15 cellular contexts compared by ENCODE assay signal in the genomic region with DNA sequence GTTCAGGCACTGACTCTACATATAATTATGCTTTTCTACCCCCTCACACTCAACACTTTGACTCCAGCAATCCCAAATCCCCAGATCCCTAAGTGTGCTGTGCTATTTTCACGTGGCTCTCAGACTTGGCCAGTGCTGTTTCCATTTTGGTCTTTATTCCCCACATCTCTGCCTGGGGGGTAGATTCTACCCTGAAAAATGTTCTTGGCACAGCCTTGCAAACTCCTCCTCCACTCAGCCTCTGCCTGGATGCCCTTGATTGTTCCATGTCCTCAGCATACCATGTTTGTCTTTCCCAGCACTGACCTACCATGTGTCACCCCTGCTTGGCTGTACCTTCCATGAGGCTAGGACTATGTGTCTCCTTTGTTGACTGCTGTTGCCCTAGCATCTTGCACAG. TPM values are rescaled to one million over a fixed set of nuclear protein-coding genes. Genes with fewer than 3 reads are reported as not detected.
DNase-seq lines count a peak whose midpoint lies in the region; ATAC-seq and TF ChIP-seq lines count a peak whose summit lies in the region.
"Had no signal": no experiment of that assay in that cellular context is flagged by ENCODE, and none has a peak within 500 bp of the region (broad histone marks: within the 10 kb centered on the region; RNA-seq: fewer than 3 reads in every experiment).

No MANE protein-coding gene starts in this region.

- H3K27ac ChIP-seq in lung (ENCODE audit: low read depth in 1 of 2, low read length in 1 of 2) (peak overlapping the region in 1 of 2 donors; percentile 53), testis (no peak overlapping the region)
- H3K27ac ChIP-seq: SK-N-MC had no signal

- H3K9me3 Mint-ChIP-seq in activated T-helper 1 cell treated with anti-CD3 and anti-CD28 coated beads, Interleukin-12 subunit alpha, Interleukin-12 subunit beta, Interleukin-2, Interleukin-4 antibody, amounts not matched to agents 30 ng/mL and 10 ng/mL and 1 ng/mL, durations not matched to agents 14 hours and 24 hours and 36 hours, result no peaks in the 10 kb centered on the region

- no peak overlapping the region for H3K27ac Mint-ChIP-seq in activated T-helper 1 cell treated with anti-CD3 and anti-CD28 coated beads, Interleukin-12 subunit alpha, Interleukin-12 subunit beta, Interleukin-2, Interleukin-4 antibody, amounts not matched to agents 30 ng/mL and 10 ng/mL and 1 ng/mL, durations not matched to agents 14 hours and 24 hours and 36 hours
- H3K27ac Mint-ChIP-seq: activated CD8-positive, alpha-beta T cell treated with anti-CD3 and anti-CD28 coated beads, Interleukin-2, amount 10 ng/mL, durations not matched to agents 7 days and 5 days had no signal

- peaks cover 13% of the 10 kb centered on the region for H3K4me1 ChIP-seq in adipocyte (ENCODE audit: control insufficient read depth, insufficient read depth, low read length)
- peaks cover 0 to 1% of the 10 kb centered on the region in 2 donors for H3K4me1 ChIP-seq in lung (ENCODE audit: control insufficient read depth in 2 of 2, insufficient read depth in 2 of 2, low read length in 2 of 2)
- H3K4me1 ChIP-seq in testis, result peaks cover 19% of the 10 kb centered on the region

- DNase-seq in adipocyte (ENCODE audit: low read depth) (peak; percentile 80), fibroblast of mammary gland (ENCODE audit: low read depth) (peak; percentile 65), lung (ENCODE audit: low spot score) (no peak), testis (peak; percentile 80), NCI-H510A treated with DMSO at 0.1 percent for 48 hours (lab: John Stamatoyannopoulos, UW) (no peak), AG08395 (ENCODE audit: low spot score) (no peak), NCI-H82 treated with DMSO at 0.1 percent for 48 hours (lab: John Stamatoyannopoulos, UW; ENCODE audit: unreplicated experiment) (no peak)
- no peak for DNase-seq in activated T-helper 1 cell treated with anti-CD3 and anti-CD28 coated beads, Interleukin-12 subunit alpha, Interleukin-12 subunit beta, Interleukin-2, Interleukin-4 antibody, amounts not matched to agents 30 ng/mL and 10 ng/mL and 1 ng/mL, durations not matched to agents 14 hours and 24 hours and 36 hours (ENCODE audit: low spot score)
- DNase-seq: activated CD8-positive, alpha-beta T cell treated with anti-CD3 and anti-CD28 coated beads, Interleukin-2, amount 10 ng/mL, durations not matched to agents 7 days and 5 days; activated effector memory CD4-positive, alpha-beta T cell treated with Interleukin-2 at 50 U/mL for 16 hours; effector CD8-positive, alpha-beta T cell; NCI-H446; stimulated activated CD4-positive, alpha-beta T cell treated with anti-CD3 and anti-CD28 coated beads, Interleukin-2, amount 100 ng/mL, for 24 hours had no signal

- H3K9me3 ChIP-seq in adipocyte (ENCODE audit: control insufficient read depth, low read length) (no peaks in the 10 kb centered on the region), lung (ENCODE audit: control insufficient read depth in 2 of 2, insufficient read depth in 1 of 2, low read length in 1 of 2) (no peaks in the 10 kb centered on the region), testis (no peaks in the 10 kb centered on the region)

- no peaks in the 10 kb centered on the region for H3K4me1 Mint-ChIP-seq in activated T-helper 1 cell treated with anti-CD3 and anti-CD28 coated beads, Interleukin-12 subunit alpha, Interleukin-12 subunit beta, Interleukin-2, Interleukin-4 antibody, amounts not matched to agents 30 ng/mL and 10 ng/mL and 1 ng/mL, durations not matched to agents 14 hours and 24 hours and 36 hours (ENCODE audit: low read depth)

- no peak overlapping the region for H3K4me3 Mint-ChIP-seq in activated T-helper 1 cell treated with anti-CD3 and anti-CD28 coated beads, Interleukin-12 subunit alpha, Interleukin-12 subunit beta, Interleukin-2, Interleukin-4 antibody, amounts not matched to agents 30 ng/mL and 10 ng/mL and 1 ng/mL, durations not matched to agents 14 hours and 24 hours and 36 hours
- H3K4me3 Mint-ChIP-seq: activated CD8-positive, alpha-beta T cell treated with anti-CD3 and anti-CD28 coated beads, Interleukin-2, amount 10 ng/mL, durations not matched to agents 7 days and 5 days; brain had no signal

- no peak overlapping the region for H3K4me3 ChIP-seq in adipocyte (ENCODE audit: low read length)
- no peak overlapping the region for H3K4me3 ChIP-seq in fibroblast of mammary gland (ENCODE audit: control insufficient read depth, low read depth, low read length)
- no peak overlapping the region for H3K4me3 ChIP-seq in lung
- H3K4me3 ChIP-seq in testis, result no peak overlapping the region
- H3K4me3 ChIP-seq: SK-N-MC had no signal

- H3K27me3 Mint-ChIP-seq in activated T-helper 1 cell treated with anti-CD3 and anti-CD28 coated beads, Interleukin-12 subunit alpha, Interleukin-12 subunit beta, Interleukin-2, Interleukin-4 antibody, amounts not matched to agents 30 ng/mL and 10 ng/mL and 1 ng/mL, durations not matched to agents 14 hours and 24 hours and 36 hours (ENCODE audit: insufficient read depth), result peaks cover 2% of the 10 kb centered on the region

- 0 to 26% methylated on average over 1 of the region's 1 CpG for WGBS in lung, 2 donors
- 0 to 14% methylated on average over 1 of the region's 1 CpG for WGBS in testis, 2 donors

- intact Hi-C loops in testis (cut with DNase I; ENCODE audit: low total_unique reads), result loop anchor here (10.0 kb wide), 1 partner anchor 56 kb away; no protein-coding TSS in a partner anchor
- intact Hi-C loops in activated T-helper 1 cell treated with anti-CD3 and anti-CD28 coated beads, Interleukin-12 subunit alpha, Interleukin-12 subunit beta, Interleukin-2, Interleukin-4 antibody, amounts not matched to agents 30 ng/mL and 10 ng/mL and 1 ng/mL, durations not matched to agents 14 hours and 24 hours and 36 hours (cut with micrococcal nuclease), result no loop called here

- peak; percentile 47 for ATAC-seq in lung (ENCODE audit: insufficient read depth, low FRiP score)
- ATAC-seq: activated CD8-positive, alpha-beta T cell treated with anti-CD3 and anti-CD28 coated beads, Interleukin-2, amount 10 ng/mL, durations not matched to agents 7 days and 5 days had no signal

- no peaks in the 10 kb centered on the region for H3K27me3 ChIP-seq in adipocyte (replicated peaks; ENCODE audit: control insufficient read depth, insufficient read depth, low read length)
- H3K27me3 ChIP-seq in lung (ENCODE audit: control insufficient read depth, insufficient read depth), result no peaks in the 10 kb centered on the region
- no peaks in the 10 kb centered on the region for H3K27me3 ChIP-seq in testis

- H3K9ac ChIP-seq in adipocyte (ENCODE audit: low read length), result no peak overlapping the region

- TF ChIP-seq CTCF in fibroblast of mammary gland (conservative IDR thresholded peaks at IDR 0.05; ENCODE audit: control insufficient read depth, insufficient read depth, low read depth, low read length) (no peak), lung (IDR thresholded peaks at IDR 0.05; ENCODE audit: control extremely low read depth, extremely low read depth) (no peak), testis (IDR thresholded peaks at IDR 0.05) (no peak)

- H3K36me3 Mint-ChIP-seq in activated T-helper 1 cell treated with anti-CD3 and anti-CD28 coated beads, Interleukin-12 subunit alpha, Interleukin-12 subunit beta, Interleukin-2, Interleukin-4 antibody, amounts not matched to agents 30 ng/mL and 10 ng/mL and 1 ng/mL, durations not matched to agents 14 hours and 24 hours and 36 hours (ENCODE audit: low read depth), result peaks cover 6% of the 10 kb centered on the region

- no peaks in the 10 kb centered on the region for H3K36me3 ChIP-seq in adipocyte (ENCODE audit: control insufficient read depth, insufficient read depth, low read length, severe bottlenecking)
- H3K36me3 ChIP-seq in lung (ENCODE audit: control insufficient read depth in 2 of 2, insufficient read depth in 2 of 2, low read length in 2 of 2), result no peaks in the 10 kb centered on the region
- H3K36me3 ChIP-seq in testis (ENCODE audit: low read depth, missing control alignments), result no peaks in the 10 kb centered on the region

- TF ChIP-seq POLR2A in testis (IDR thresholded peaks at IDR 0.05), result no peak

RNA-seq across cellular contexts. Expression of a gene that starts 43.0 kb away (rescaled TPM):
- 10 to 100 TPM in 1 of 2 donors, 1 to 10 TPM in 1; 3.6 to 13.5 TPM for total RNA-seq in lung
- 10 to 100 TPM in 1 of 2 donors, 1 to 10 TPM in 1; 8.7 to 12.5 TPM for polyA plus RNA-seq in lung
- total RNA-seq in testis, result 10 to 100 TPM; 14.5 to 29.4 TPM
- polyA plus RNA-seq in testis (ENCODE audit: insufficient read depth, low read depth, low replicate concordance), result 19.7 TPM
- total RNA-seq in activated T-helper 1 cell treated with anti-CD3 and anti-CD28 coated beads, Interleukin-12 subunit alpha, Interleukin-12 subunit beta, Interleukin-2, Interleukin-4 antibody, amounts not matched to agents 30 ng/mL and 10 ng/mL and 1 ng/mL, durations not matched to agents 14 hours and 24 hours and 36 hours, result 43.6 and 47.7 TPM in 2 replicates

Comparison
In these comparisons a context has a peak if more than half of its experiments do, and no peak if none do; other contexts are left out.
1. DNase-seq: peak in adipocyte (single experiment), fibroblast of mammary gland (single experiment) and testis (single experiment); none in lung (single experiment), NCI-H510A treated with DMSO at 0.1 percent for 48 hours (single experiment), AG08395 (single experiment), activated T-helper 1 cell treated with anti-CD3 and anti-CD28 coated beads, Interleukin-12 subunit alpha, Interleukin-12 subunit beta, Interleukin-2, Interleukin-4 antibody, amounts not matched to agents 30 ng/mL and 10 ng/mL and 1 ng/mL, durations not matched to agents 14 hours and 24 hours and 36 hours (single experiment) and NCI-H82 treated with DMSO at 0.1 percent for 48 hours (single experiment).